Comparison of ENCODE assay signal across 1 cellular context in the genomic region with DNA sequence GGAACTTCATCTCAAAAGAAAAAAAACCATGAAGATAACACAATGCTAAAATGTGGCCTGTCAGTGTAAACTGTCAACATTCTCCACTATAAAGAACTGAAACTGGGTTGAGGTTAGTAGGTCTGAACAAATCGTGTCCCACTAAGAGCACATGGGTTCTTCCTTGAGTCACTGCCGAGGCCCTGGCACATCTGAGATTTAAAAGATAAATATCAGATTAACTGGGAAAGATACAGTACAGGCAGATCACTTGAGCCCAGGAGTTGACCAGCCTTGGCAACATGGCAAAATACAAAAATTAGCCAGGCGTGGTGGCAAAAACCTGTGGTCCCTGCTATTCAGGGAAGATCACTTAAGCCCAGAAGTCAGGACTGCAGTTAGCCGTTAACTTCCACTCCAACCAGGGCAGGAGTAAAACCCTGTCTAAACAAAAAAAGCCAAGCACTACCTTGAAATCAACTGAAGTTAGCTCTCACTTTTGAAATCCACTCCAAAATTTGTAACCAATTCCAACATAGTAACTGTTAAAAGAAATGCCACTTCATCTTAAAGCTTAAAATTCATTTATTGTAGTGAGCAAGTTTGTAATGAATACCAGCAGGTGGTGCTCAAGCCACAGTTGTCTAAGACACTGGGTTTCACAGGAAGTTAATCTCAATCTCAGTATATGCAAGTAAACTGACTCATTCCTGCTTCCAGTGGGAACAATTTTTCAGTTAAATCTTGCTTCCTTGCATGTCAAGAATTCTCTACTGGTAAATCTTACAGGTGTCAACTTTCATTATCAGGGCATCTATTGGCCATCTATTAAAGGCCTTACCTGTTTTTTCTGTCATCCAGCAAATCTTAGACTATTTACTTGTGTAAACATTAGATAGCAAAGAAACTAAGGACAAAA.
TF ChIP-seq lines count a peak whose summit lies in the region.

No MANE protein-coding gene starts in this region.

TF ChIP-seq in K562, 482 proteins besides CTCF, POLR2A, EP300 and RAD21 (continued from another document and continues in another):
- TF ChIP-seq, protein P1, sequence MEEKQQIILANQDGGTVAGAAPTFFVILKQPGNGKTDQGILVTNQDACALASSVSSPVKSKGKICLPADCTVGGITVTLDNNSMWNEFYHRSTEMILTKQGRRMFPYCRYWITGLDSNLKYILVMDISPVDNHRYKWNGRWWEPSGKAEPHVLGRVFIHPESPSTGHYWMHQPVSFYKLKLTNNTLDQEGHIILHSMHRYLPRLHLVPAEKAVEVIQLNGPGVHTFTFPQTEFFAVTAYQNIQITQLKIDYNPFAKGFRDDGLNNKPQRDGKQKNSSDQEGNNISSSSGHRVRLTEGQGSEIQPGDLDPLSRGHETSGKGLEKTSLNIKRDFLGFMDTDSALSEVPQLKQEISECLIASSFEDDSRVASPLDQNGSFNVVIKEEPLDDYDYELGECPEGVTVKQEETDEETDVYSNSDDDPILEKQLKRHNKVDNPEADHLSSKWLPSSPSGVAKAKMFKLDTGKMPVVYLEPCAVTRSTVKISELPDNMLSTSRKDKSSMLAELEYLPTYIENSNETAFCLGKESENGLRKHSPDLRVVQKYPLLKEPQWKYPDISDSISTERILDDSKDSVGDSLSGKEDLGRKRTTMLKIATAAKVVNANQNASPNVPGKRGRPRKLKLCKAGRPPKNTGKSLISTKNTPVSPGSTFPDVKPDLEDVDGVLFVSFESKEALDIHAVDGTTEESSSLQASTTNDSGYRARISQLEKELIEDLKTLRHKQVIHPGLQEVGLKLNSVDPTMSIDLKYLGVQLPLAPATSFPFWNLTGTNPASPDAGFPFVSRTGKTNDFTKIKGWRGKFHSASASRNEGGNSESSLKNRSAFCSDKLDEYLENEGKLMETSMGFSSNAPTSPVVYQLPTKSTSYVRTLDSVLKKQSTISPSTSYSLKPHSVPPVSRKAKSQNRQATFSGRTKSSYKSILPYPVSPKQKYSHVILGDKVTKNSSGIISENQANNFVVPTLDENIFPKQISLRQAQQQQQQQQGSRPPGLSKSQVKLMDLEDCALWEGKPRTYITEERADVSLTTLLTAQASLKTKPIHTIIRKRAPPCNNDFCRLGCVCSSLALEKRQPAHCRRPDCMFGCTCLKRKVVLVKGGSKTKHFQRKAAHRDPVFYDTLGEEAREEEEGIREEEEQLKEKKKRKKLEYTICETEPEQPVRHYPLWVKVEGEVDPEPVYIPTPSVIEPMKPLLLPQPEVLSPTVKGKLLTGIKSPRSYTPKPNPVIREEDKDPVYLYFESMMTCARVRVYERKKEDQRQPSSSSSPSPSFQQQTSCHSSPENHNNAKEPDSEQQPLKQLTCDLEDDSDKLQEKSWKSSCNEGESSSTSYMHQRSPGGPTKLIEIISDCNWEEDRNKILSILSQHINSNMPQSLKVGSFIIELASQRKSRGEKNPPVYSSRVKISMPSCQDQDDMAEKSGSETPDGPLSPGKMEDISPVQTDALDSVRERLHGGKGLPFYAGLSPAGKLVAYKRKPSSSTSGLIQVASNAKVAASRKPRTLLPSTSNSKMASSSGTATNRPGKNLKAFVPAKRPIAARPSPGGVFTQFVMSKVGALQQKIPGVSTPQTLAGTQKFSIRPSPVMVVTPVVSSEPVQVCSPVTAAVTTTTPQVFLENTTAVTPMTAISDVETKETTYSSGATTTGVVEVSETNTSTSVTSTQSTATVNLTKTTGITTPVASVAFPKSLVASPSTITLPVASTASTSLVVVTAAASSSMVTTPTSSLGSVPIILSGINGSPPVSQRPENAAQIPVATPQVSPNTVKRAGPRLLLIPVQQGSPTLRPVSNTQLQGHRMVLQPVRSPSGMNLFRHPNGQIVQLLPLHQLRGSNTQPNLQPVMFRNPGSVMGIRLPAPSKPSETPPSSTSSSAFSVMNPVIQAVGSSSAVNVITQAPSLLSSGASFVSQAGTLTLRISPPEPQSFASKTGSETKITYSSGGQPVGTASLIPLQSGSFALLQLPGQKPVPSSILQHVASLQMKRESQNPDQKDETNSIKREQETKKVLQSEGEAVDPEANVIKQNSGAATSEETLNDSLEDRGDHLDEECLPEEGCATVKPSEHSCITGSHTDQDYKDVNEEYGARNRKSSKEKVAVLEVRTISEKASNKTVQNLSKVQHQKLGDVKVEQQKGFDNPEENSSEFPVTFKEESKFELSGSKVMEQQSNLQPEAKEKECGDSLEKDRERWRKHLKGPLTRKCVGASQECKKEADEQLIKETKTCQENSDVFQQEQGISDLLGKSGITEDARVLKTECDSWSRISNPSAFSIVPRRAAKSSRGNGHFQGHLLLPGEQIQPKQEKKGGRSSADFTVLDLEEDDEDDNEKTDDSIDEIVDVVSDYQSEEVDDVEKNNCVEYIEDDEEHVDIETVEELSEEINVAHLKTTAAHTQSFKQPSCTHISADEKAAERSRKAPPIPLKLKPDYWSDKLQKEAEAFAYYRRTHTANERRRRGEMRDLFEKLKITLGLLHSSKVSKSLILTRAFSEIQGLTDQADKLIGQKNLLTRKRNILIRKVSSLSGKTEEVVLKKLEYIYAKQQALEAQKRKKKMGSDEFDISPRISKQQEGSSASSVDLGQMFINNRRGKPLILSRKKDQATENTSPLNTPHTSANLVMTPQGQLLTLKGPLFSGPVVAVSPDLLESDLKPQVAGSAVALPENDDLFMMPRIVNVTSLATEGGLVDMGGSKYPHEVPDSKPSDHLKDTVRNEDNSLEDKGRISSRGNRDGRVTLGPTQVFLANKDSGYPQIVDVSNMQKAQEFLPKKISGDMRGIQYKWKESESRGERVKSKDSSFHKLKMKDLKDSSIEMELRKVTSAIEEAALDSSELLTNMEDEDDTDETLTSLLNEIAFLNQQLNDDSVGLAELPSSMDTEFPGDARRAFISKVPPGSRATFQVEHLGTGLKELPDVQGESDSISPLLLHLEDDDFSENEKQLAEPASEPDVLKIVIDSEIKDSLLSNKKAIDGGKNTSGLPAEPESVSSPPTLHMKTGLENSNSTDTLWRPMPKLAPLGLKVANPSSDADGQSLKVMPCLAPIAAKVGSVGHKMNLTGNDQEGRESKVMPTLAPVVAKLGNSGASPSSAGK (IDR thresholded peaks at IDR 0.05) = no peak; the same call in 1 of the 2 replicates
- TF ChIP-seq CREB1 (IDR thresholded peaks at IDR 0.05) (peak; percentile 49; the same call in 1 of the 2 replicates), CREB1 (CRISPR knock-in tag; IDR thresholded peaks at IDR 0.05) (no peak), RBM22 (IDR thresholded peaks at IDR 0.05; ENCODE audit: low read depth, low read length, poor library complexity, severe bottlenecking) (peak; percentile 53), NR2C1 (IDR thresholded peaks at IDR 0.05) (peak; percentile 35; the same call in 1 of the 2 replicates), NR2C1 (tag; IDR thresholded peaks at IDR 0.05) (no peak), NONO (IDR thresholded peaks at IDR 0.05; ENCODE audit: low read depth in 2 of 2, low read length in 1 of 2) (peak in 1 of 2 experiments; percentile 32; a peak in 1 of 4 replicates), JUN (IDR thresholded peaks at IDR 0.05; ENCODE audit: borderline replicate concordance, low read depth, low read length) (0 out of 2 replicates have a peak, but pooled peaks have one; percentile 46), JUN (CRISPR knock-in tag; IDR thresholded peaks at IDR 0.05; ENCODE audit: borderline replicate concordance) (no peak), ZNF253 (CRISPR knock-in tag; conservative IDR thresholded peaks at IDR 0.05) (peak; percentile 36; the same call in 1 of the 2 replicates), GATAD2B (IDR thresholded peaks at IDR 0.05; ENCODE audit: borderline replicate concordance) (0 out of 2 replicates have a peak, but pooled peaks have one; percentile 69), MXI1 (IDR thresholded peaks at IDR 0.05; ENCODE audit: low read depth, low read length) (peak; percentile 64; the same call in 1 of the 2 replicates), EHMT2 (IDR thresholded peaks at IDR 0.05) (no peak), NFYB (IDR thresholded peaks at IDR 0.05; ENCODE audit: extremely low read depth, insufficient read length) (no peak), RB1 (IDR thresholded peaks at IDR 0.05; ENCODE audit: low read depth) (peak; percentile 28; the same call in 1 of the 2 replicates), DPF2 (IDR thresholded peaks at IDR 0.05) (peak; percentile 43; the same call in 1 of the 2 replicates), KLF1 (tag; IDR thresholded peaks at IDR 0.05) (no peak), SMARCC2 (IDR thresholded peaks at IDR 0.05; ENCODE audit: low read depth) (no peak), XRCC5 (IDR thresholded peaks at IDR 0.05; ENCODE audit: low read depth, low read length) (no peak), ZBTB8A (IDR thresholded peaks at IDR 0.05; ENCODE audit: partially characterized antibody) (peak; percentile 58), ZBTB1 (CRISPR knock-in tag; IDR thresholded peaks at IDR 0.05; ENCODE audit: borderline replicate concordance, low read depth) (no peak), MTA1 (IDR thresholded peaks at IDR 0.05; ENCODE audit: borderline replicate concordance) (peak; percentile 52; the same call in 1 of the 2 replicates), HDAC2 (IDR thresholded peaks at IDR 0.05) (peak; percentile 76), ZNF707 (CRISPR knock-in tag; conservative IDR thresholded peaks at IDR 0.05) (no peak), MAFG (tag; conservative IDR thresholded peaks at IDR 0.05) (peak; percentile 30; the same call in 1 of the 2 replicates), GATA2 (CRISPR knock-in tag; IDR thresholded peaks at IDR 0.05) (0 out of 2 replicates have a peak, but pooled peaks have one; percentile 26), POU5F1 (IDR thresholded peaks at IDR 0.05; ENCODE audit: borderline replicate concordance, low read depth, low read length, partially characterized antibody) (no peak), MEF2D (tag; conservative IDR thresholded peaks at IDR 0.05; ENCODE audit: low read depth) (no peak)
- TF ChIP-seq, protein P2, sequence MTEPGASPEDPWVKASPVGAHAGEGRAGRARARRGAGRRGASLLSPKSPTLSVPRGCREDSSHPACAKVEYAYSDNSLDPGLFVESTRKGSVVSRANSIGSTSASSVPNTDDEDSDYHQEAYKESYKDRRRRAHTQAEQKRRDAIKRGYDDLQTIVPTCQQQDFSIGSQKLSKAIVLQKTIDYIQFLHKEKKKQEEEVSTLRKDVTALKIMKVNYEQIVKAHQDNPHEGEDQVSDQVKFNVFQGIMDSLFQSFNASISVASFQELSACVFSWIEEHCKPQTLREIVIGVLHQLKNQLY (CRISPR knock-in tag; conservative IDR thresholded peaks at IDR 0.05) = 0 out of 4 replicates have a peak, but pooled peaks of 1 of the 2 experiments have one; percentile 3
- TF ChIP-seq, protein P3, sequence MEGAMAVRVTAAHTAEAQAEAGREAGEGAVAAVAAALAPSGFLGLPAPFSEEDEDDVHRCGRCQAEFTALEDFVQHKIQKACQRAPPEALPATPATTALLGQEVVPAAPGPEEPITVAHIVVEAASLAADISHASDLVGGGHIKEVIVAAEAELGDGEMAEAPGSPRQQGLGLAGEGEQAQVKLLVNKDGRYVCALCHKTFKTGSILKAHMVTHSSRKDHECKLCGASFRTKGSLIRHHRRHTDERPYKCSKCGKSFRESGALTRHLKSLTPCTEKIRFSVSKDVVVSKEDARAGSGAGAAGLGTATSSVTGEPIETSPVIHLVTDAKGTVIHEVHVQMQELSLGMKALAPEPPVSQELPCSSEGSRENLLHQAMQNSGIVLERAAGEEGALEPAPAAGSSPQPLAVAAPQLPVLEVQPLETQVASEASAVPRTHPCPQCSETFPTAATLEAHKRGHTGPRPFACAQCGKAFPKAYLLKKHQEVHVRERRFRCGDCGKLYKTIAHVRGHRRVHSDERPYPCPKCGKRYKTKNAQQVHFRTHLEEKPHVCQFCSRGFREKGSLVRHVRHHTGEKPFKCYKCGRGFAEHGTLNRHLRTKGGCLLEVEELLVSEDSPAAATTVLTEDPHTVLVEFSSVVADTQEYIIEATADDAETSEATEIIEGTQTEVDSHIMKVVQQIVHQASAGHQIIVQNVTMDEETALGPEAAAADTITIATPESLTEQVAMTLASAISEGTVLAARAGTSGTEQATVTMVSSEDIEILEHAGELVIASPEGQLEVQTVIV (CRISPR knock-in tag; IDR thresholded peaks at IDR 0.05; ENCODE audit: borderline replicate concordance) = no peak
- TF ChIP-seq, protein P4, sequence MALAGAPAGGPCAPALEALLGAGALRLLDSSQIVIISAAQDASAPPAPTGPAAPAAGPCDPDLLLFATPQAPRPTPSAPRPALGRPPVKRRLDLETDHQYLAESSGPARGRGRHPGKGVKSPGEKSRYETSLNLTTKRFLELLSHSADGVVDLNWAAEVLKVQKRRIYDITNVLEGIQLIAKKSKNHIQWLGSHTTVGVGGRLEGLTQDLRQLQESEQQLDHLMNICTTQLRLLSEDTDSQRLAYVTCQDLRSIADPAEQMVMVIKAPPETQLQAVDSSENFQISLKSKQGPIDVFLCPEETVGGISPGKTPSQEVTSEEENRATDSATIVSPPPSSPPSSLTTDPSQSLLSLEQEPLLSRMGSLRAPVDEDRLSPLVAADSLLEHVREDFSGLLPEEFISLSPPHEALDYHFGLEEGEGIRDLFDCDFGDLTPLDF (CRISPR knock-in tag; IDR thresholded peaks at IDR 0.05) = no peak
